In genomic region chr18:35923939-35924338, GRCh38 we compare ENCODE assay signal across 17 cellular contexts.
DNase-seq lines count a peak whose midpoint lies in the region; TF ChIP-seq lines count a peak whose summit lies in the region.
"Had no signal": no experiment of that assay in that cellular context is flagged by ENCODE, and none has a peak within 500 bp of the region (broad histone marks: within the 10 kb centered on the region; RNA-seq: fewer than 3 reads in every experiment).

No MANE protein-coding gene starts in this region.

- WGBS in endodermal cell (ENCODE audit: insufficient coverage in 1 of 2, insufficient read length in 1 of 2), 2 experiments: 40 to 54% methylated on average over 1 of the region's 1 CpG

- no peaks in the 10 kb centered on the region for H3K27me3 Mint-ChIP-seq in endodermal cell (ENCODE audit: insufficient read depth)

- peaks cover 8% of the 10 kb centered on the region for H3K4me1 ChIP-seq in endodermal cell (ENCODE audit: control insufficient read depth, insufficient read depth, low read length)
- H3K4me1 ChIP-seq: A549 had no signal

- H3K27me3 ChIP-seq in endodermal cell (ENCODE audit: control insufficient read depth, insufficient read depth, low read length, poor library complexity, severe bottlenecking): no peaks in the 10 kb centered on the region
- H3K27me3 ChIP-seq: BLaER1 treated with 17β-estradiol and CSF1 and Interleukin-3, amounts not matched to agents 10 nM and 100 nM had no signal

- no peak overlapping the region for H3K4me3 ChIP-seq in endodermal cell (ENCODE audit: low read length)
- H3K4me3 ChIP-seq: A549; BLaER1 treated with 17β-estradiol and CSF1 and Interleukin-3, amounts not matched to agents 10 nM and 100 nM had no signal

- no peaks in the 10 kb centered on the region for H3K36me3 ChIP-seq in endodermal cell (ENCODE audit: control insufficient read depth, insufficient read depth, low read length)
- H3K36me3 ChIP-seq: BLaER1 treated with 17β-estradiol and CSF1 and Interleukin-3, amounts not matched to agents 10 nM and 100 nM had no signal

- H3K27ac Mint-ChIP-seq in endodermal cell: peak overlapping the region; percentile 14
- H3K27ac Mint-ChIP-seq: CD8-positive, alpha-beta memory T cell had no signal

- no peak overlapping the region for H3K9ac ChIP-seq in endodermal cell (ENCODE audit: extremely low read depth, low read length, poor library complexity, severe bottlenecking)
- H3K9ac ChIP-seq: BLaER1 treated with 17β-estradiol and CSF1 and Interleukin-3, amounts not matched to agents 10 nM and 100 nM had no signal

- H3K4me1 Mint-ChIP-seq in endodermal cell: peaks cover 23% of the 10 kb centered on the region
- H3K4me1 Mint-ChIP-seq: CD8-positive, alpha-beta memory T cell had no signal

- no peak overlapping the region for H3K27ac ChIP-seq in endodermal cell (ENCODE audit: low read depth, low read length)
- H3K27ac ChIP-seq: A549; BLaER1 treated with 17β-estradiol and CSF1 and Interleukin-3, amounts not matched to agents 10 nM and 100 nM had no signal

- no peak overlapping the region for H3K4me3 Mint-ChIP-seq in endodermal cell
- H3K4me3 Mint-ChIP-seq: CD8-positive, alpha-beta memory T cell had no signal

- TF ChIP-seq CTCF in endodermal cell (conservative IDR thresholded peaks at IDR 0.05): no peak

- H3K9me3 ChIP-seq in endodermal cell (ENCODE audit: control insufficient read depth, low read length): no peaks in the 10 kb centered on the region
- H3K9me3 ChIP-seq: A549; BLaER1 treated with 17β-estradiol and CSF1 and Interleukin-3, amounts not matched to agents 10 nM and 100 nM had no signal

- DNase-seq in NCI-H524 (lab: John Stamatoyannopoulos, UW): peak; percentile 13 to 57
- DNase-seq in NCI-H524 treated with DMSO at 0.1 percent for 48 hours (lab: John Stamatoyannopoulos, UW): no peak
- DNase-seq in NCI-H774 (lab: John Stamatoyannopoulos, UW): peak; percentile 33
- DNase-seq in endodermal cell: no peak
- DNase-seq in NCI-H146 (lab: John Stamatoyannopoulos, UW): no peak
- no peak for DNase-seq in NCI-H446 (lab: John Stamatoyannopoulos, UW)
- DNase-seq in stimulated activated CD4-positive, alpha-beta T cell treated with anti-CD3 and anti-CD28 coated beads, Interleukin-2, amount 100 ng/mL, for 24 hours: no peak
- no peak for DNase-seq in NCI-H1436 (lab: John Stamatoyannopoulos, UW)
- DNase-seq: CD8-positive, alpha-beta memory T cell; H7; MV-4-11; NCI-H2081 treated with DMSO at 0.1 percent for 48 hours; NCI-H2227 treated with DMSO at 0.1 percent for 48 hours; NK-92 treated with Interleukin-12 subunit alpha and Interleukin-12 subunit beta, amount 100 ng/mL, for 24 hours; SHP77 treated with DMSO at 0.1 percent for 48 hours had no signal

- peaks cover 10% of the 10 kb centered on the region for H3K9me3 Mint-ChIP-seq in endodermal cell
- H3K9me3 Mint-ChIP-seq: CD8-positive, alpha-beta memory T cell had no signal

- peaks cover 5% of the 10 kb centered on the region for H3K36me3 Mint-ChIP-seq in endodermal cell (ENCODE audit: low read depth)
- H3K36me3 Mint-ChIP-seq: CD8-positive, alpha-beta memory T cell had no signal

Comparison
In these comparisons a context has a peak if more than half of its experiments do, and no peak if none do; other contexts are left out.
1. DNase-seq: peak in NCI-H524 (2 of 2) and NCI-H774 (single experiment); none in NCI-H524 treated with DMSO at 0.1 percent for 48 hours (single experiment), endodermal cell (single experiment), NCI-H146 (single experiment), NCI-H446 (0 of 2), stimulated activated CD4-positive, alpha-beta T cell treated with anti-CD3 and anti-CD28 coated beads, Interleukin-2, amount 100 ng/mL, for 24 hours (0 of 2) and NCI-H1436 (single experiment).